9 cellular contexts compared by ENCODE assay signal in genomic region chr12:75814856-75815754, GRCh38.
DNase-seq lines count a peak whose midpoint lies in the region; ATAC-seq, FAIRE-seq and TF ChIP-seq lines count a peak whose summit lies in the region.
"Had no signal": no experiment of that assay in that cellular context is flagged by ENCODE, and none has a peak within 500 bp of the region (broad histone marks: within the 10 kb centered on the region; RNA-seq: fewer than 3 reads in every experiment).

No MANE protein-coding gene starts in this region.

- H3K79me2 ChIP-seq in keratinocyte (ENCODE audit: control insufficient read depth, insufficient read depth, low read length) = no peaks in the 10 kb centered on the region

- no peak overlapping the region for H3K4me3 ChIP-seq in astrocyte of the spinal cord (ENCODE audit: low read depth, low read length)
- no peak overlapping the region for H3K4me3 ChIP-seq in keratinocyte (ENCODE audit: control insufficient read depth in 2 of 3, extremely low read depth in 1 of 3, insufficient read depth in 2 of 3, low read depth in 1 of 3, low read length in 3 of 3)
- H3K4me3 ChIP-seq in thoracic aorta = no peak overlapping the region
- H3K4me3 ChIP-seq: ovary, SJCRH30 had no signal

- FAIRE-seq in keratinocyte (lab: Jason Lieb, UNC) = peak; percentile 43

- H3K27ac ChIP-seq in keratinocyte (ENCODE audit: control insufficient read depth, insufficient read depth, low read length) = peak overlapping the region; percentile 64
- H3K27ac ChIP-seq in thoracic aorta = peak overlapping the region; percentile 56 to 60
- H3K27ac ChIP-seq: ovary, SJCRH30 had no signal

- no peaks in the 10 kb centered on the region for H3K9me3 ChIP-seq in keratinocyte (ENCODE audit: control insufficient read depth, low read depth, low read length)
- H3K9me3 ChIP-seq in thoracic aorta = no peaks in the 10 kb centered on the region
- H3K9me3 ChIP-seq: ovary, SJCRH30 had no signal

- no peak overlapping the region for H2AFZ ChIP-seq in keratinocyte (ENCODE audit: control insufficient read depth, low read length)

- TF ChIP-seq CTCF in GM13977 (IDR thresholded peaks at IDR 0.05; ENCODE audit: extremely low read depth, insufficient read depth, missing control alignments) (no peak), astrocyte of the spinal cord (IDR thresholded peaks at IDR 0.05; ENCODE audit: low read depth, low read length) (no peak), keratinocyte (optimal IDR thresholded peaks at IDR 0.05 in 1 of 3, IDR thresholded peaks at IDR 0.05 in 1 of 3, conservative IDR thresholded peaks at IDR 0.05 in 1 of 3; ENCODE audit: extremely low read depth in 1 of 3, insufficient read depth in 2 of 3, low read length in 3 of 3) (no peak), thoracic aorta (IDR thresholded peaks at IDR 0.05) (no peak)

- in situ Hi-C loops in GM13977 (cut with MboI; ENCODE audit: low pct_unique_long_range_greater_than_20kb, low sequenced_read_pairs, unreplicated experiment) (no loop called here), astrocyte of the spinal cord (cut with HindIII; ENCODE audit: low sequenced_read_pairs) (no loop called here)

- H3K27me3 ChIP-seq in keratinocyte (ENCODE audit: control insufficient read depth, extremely low read depth, insufficient read depth, low read length) (no peaks in the 10 kb centered on the region), thoracic aorta (replicated peaks; ENCODE audit: insufficient read depth) (no peaks in the 10 kb centered on the region)
- H3K27me3 ChIP-seq: ovary, SJCRH30 had no signal

- dilution Hi-C loops in keratinocyte (cut with MboI; ENCODE audit: extremely low pct_ligation_motif_present, low sequenced_read_pairs) = no loop called here

- H3K4me2 ChIP-seq in keratinocyte (ENCODE audit: control insufficient read depth, extremely low read depth, insufficient read depth, low read depth, low read length) = peak overlapping the region; percentile 14

- H4K20me1 ChIP-seq in keratinocyte (ENCODE audit: control insufficient read depth, extremely low read depth, insufficient read depth, low read length) = no peaks in the 10 kb centered on the region

- peaks cover 5 to 6% of the 10 kb centered on the region in 2 experiments for H3K36me3 ChIP-seq in keratinocyte (ENCODE audit: control insufficient read depth in 2 of 2, extremely low read depth in 1 of 2, insufficient read depth in 2 of 2, low read length in 2 of 2)
- H3K36me3 ChIP-seq in thoracic aorta = no peaks in the 10 kb centered on the region
- H3K36me3 ChIP-seq: ovary, SJCRH30 had no signal

- H3K9ac ChIP-seq in keratinocyte (ENCODE audit: control insufficient read depth, extremely low read depth, insufficient read depth, low read length) = peak overlapping the region; percentile 50

- no peaks in the 10 kb centered on the region for H3K9me1 ChIP-seq in keratinocyte (ENCODE audit: control insufficient read depth, extremely low read depth, insufficient read depth, low read length)

- ATAC-seq in thoracic aorta (ENCODE audit: insufficient number of reproducible peaks, low FRiP score, low read depth) (peak; percentile 100), HG03521 (IDR thresholded peaks at IDR 0.05; ENCODE audit: unreplicated experiment) (no peak)

- H3K4me1 ChIP-seq in keratinocyte (ENCODE audit: control insufficient read depth, extremely low read depth, insufficient read depth, low read length) = peaks cover 44% of the 10 kb centered on the region
- H3K4me1 ChIP-seq in thoracic aorta (ENCODE audit: control insufficient read depth in 1 of 2, low read depth in 2 of 2) = peaks cover 5 to 18% of the 10 kb centered on the region in 2 donors

- DNase-seq in GM13977 (ENCODE audit: low spot score) = peak; percentile 22
- DNase-seq in HK-2 (ENCODE audit: unreplicated experiment) = peak; percentile 33
- peak; percentile 98 for DNase-seq in astrocyte of the spinal cord (ENCODE audit: low read depth, low spot score)
- peak; percentile 67 for DNase-seq in keratinocyte (ENCODE audit: low read depth, low spot score)
- DNase-seq in thoracic aorta (ENCODE audit: low spot score) = peak; percentile 12
- no peak for DNase-seq in NCI-H1048 (lab: John Stamatoyannopoulos, UW)
